Comparison of ENCODE assay signal across 1 cellular context in the genomic region with DNA sequence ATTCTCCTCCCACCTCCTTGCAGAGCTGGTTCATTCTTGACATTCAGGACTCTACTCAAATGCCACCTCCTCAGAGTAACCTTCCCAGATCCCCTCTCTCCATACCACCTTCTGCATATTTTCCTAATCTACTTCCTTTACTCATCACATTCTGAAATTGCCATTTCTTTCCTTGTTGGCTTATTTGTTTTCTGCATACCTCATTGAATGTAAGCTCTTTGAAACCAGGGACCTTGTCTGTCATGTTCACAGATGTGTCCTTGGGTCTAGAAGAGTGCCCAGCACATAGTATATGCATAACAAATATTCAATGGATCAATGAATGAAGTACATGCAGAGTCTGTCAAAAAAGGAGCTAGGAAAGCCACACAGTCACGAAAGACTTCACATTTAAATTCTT.
A peak's percentile ranks its signal among the peaks of the same experiment; 100 is the strongest.
TF ChIP-seq lines count a peak whose summit lies in the region.

No MANE protein-coding gene starts in this region.

TF ChIP-seq in HepG2, 621 proteins besides CTCF, POLR2A, EP300 and RAD21 (continued from another document):
- TF ChIP-seq MEIS2 (CRISPR knock-in tag; IDR thresholded peaks at IDR 0.05): peak; percentile 52; the same call in 1 of the 2 replicates
- peak; percentile 90 for TF ChIP-seq ZNF121 (CRISPR knock-in tag; IDR thresholded peaks at IDR 0.05)
- peak; percentile 61; the same call in 1 of the 2 replicates for TF ChIP-seq FOXA3 (CRISPR knock-in tag; IDR thresholded peaks at IDR 0.05)
- TF ChIP-seq ETV5 (CRISPR knock-in tag; IDR thresholded peaks at IDR 0.05; ENCODE audit: borderline replicate concordance): 0 out of 2 replicates have a peak, but pooled peaks have one; percentile 12
- TF ChIP-seq, protein P1, sequence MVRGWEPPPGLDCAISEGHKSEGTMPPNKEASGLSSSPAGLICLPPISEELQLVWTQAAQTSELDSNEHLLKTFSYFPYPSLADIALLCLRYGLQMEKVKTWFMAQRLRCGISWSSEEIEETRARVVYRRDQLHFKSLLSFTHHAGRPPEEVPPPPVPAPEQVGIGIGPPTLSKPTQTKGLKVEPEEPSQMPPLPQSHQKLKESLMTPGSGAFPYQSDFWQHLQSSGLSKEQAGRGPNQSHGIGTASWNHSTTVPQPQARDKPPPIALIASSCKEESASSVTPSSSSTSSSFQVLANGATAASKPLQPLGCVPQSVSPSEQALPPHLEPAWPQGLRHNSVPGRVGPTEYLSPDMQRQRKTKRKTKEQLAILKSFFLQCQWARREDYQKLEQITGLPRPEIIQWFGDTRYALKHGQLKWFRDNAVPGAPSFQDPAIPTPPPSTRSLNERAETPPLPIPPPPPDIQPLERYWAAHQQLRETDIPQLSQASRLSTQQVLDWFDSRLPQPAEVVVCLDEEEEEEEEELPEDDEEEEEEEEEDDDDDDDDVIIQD (CRISPR knock-in tag; IDR thresholded peaks at IDR 0.05; ENCODE audit: low read depth): no peak
- peak; percentile 35; the same call in 1 of the 2 replicates for TF ChIP-seq ISL2 (CRISPR knock-in tag; IDR thresholded peaks at IDR 0.05)
- TF ChIP-seq CREB1 (IDR thresholded peaks at IDR 0.05): no peak
- TF ChIP-seq CREB1 (CRISPR knock-in tag; IDR thresholded peaks at IDR 0.05): 0 out of 2 replicates have a peak, but pooled peaks have one; percentile 3
- TF ChIP-seq, protein P2, sequence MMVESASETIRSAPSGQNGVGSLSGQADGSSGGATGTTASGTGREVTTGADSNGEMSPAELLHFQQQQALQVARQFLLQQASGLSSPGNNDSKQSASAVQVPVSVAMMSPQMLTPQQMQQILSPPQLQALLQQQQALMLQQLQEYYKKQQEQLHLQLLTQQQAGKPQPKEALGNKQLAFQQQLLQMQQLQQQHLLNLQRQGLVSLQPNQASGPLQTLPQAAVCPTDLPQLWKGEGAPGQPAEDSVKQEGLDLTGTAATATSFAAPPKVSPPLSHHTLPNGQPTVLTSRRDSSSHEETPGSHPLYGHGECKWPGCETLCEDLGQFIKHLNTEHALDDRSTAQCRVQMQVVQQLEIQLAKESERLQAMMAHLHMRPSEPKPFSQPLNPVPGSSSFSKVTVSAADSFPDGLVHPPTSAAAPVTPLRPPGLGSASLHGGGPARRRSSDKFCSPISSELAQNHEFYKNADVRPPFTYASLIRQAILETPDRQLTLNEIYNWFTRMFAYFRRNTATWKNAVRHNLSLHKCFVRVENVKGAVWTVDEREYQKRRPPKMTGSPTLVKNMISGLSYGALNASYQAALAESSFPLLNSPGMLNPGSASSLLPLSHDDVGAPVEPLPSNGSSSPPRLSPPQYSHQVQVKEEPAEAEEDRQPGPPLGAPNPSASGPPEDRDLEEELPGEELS (CRISPR knock-in tag; IDR thresholded peaks at IDR 0.05): peak; percentile 50; the same call in 1 of the 2 replicates
- TF ChIP-seq, protein P3, sequence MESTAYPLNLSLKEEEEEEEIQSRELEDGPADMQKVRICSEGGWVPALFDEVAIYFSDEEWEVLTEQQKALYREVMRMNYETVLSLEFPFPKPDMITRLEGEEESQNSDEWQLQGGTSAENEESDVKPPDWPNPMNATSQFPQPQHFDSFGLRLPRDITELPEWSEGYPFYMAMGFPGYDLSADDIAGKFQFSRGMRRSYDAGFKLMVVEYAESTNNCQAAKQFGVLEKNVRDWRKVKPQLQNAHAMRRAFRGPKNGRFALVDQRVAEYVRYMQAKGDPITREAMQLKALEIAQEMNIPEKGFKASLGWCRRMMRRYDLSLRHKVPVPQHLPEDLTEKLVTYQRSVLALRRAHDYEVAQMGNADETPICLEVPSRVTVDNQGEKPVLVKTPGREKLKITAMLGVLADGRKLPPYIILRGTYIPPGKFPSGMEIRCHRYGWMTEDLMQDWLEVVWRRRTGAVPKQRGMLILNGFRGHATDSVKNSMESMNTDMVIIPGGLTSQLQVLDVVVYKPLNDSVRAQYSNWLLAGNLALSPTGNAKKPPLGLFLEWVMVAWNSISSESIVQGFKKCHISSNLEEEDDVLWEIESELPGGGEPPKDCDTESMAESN (CRISPR knock-in tag; conservative IDR thresholded peaks at IDR 0.05): peak; percentile 48; the same call in 1 of the 2 replicates
- TF ChIP-seq HDAC2 (CRISPR knock-in tag; IDR thresholded peaks at IDR 0.05): peak; percentile 45; the same call in 1 of the 2 replicates
- TF ChIP-seq, protein P4, sequence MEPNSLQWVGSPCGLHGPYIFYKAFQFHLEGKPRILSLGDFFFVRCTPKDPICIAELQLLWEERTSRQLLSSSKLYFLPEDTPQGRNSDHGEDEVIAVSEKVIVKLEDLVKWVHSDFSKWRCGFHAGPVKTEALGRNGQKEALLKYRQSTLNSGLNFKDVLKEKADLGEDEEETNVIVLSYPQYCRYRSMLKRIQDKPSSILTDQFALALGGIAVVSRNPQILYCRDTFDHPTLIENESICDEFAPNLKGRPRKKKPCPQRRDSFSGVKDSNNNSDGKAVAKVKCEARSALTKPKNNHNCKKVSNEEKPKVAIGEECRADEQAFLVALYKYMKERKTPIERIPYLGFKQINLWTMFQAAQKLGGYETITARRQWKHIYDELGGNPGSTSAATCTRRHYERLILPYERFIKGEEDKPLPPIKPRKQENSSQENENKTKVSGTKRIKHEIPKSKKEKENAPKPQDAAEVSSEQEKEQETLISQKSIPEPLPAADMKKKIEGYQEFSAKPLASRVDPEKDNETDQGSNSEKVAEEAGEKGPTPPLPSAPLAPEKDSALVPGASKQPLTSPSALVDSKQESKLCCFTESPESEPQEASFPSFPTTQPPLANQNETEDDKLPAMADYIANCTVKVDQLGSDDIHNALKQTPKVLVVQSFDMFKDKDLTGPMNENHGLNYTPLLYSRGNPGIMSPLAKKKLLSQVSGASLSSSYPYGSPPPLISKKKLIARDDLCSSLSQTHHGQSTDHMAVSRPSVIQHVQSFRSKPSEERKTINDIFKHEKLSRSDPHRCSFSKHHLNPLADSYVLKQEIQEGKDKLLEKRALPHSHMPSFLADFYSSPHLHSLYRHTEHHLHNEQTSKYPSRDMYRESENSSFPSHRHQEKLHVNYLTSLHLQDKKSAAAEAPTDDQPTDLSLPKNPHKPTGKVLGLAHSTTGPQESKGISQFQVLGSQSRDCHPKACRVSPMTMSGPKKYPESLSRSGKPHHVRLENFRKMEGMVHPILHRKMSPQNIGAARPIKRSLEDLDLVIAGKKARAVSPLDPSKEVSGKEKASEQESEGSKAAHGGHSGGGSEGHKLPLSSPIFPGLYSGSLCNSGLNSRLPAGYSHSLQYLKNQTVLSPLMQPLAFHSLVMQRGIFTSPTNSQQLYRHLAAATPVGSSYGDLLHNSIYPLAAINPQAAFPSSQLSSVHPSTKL (CRISPR knock-in tag; IDR thresholded peaks at IDR 0.05): peak; percentile 76
- TF ChIP-seq LCORL (IDR thresholded peaks at IDR 0.05): 0 out of 2 replicates have a peak, but pooled peaks have one; percentile 37
- no peak for TF ChIP-seq LCORL (CRISPR knock-in tag; IDR thresholded peaks at IDR 0.05)
